Comparison of ENCODE assay signal across 9 cellular contexts in the genomic region with DNA sequence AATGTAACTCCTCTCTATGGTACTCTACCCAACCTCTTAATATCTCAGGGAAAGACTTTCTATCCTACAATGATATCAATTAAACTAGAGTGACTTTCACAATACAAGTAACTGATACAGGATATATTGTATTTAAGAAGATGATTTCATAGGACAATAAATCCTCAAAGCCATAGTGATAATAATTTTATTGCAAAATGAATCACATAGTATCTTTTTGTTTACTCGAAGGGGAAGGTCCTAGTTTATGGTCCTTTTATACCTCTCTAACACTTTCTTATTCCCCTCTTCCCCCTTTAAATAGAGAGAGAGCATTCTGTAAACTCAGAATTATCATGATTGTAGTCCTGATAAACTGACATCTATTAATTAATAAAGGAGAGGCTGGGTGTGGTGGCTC.
"Had no signal": no experiment of that assay in that cellular context is flagged by ENCODE, and none has a peak within 500 bp of the region (broad histone marks: within the 10 kb centered on the region; RNA-seq: fewer than 3 reads in every experiment).

No MANE protein-coding gene starts in this region.

- H3K4me3 ChIP-seq: GM23248, GM23338, HAP-1 had no signal

- H2AFZ ChIP-seq: GM23248, GM23338 had no signal

- H3K4me3 Mint-ChIP-seq: GM23338, H9, HFFc6 had no signal

- H3K9me3 ChIP-seq: HAP-1 had no signal

- H3K4me2 ChIP-seq: GM23338 had no signal

- DNase-seq: GM23248, GOT3, H7, H9, HCEC 1CT, HFFc6 had no signal

- H3K36me3 ChIP-seq: HAP-1 had no signal

- H3K27ac Mint-ChIP-seq: GM23338, H9, HFFc6 had no signal

- H3K9ac ChIP-seq: GM23248 had no signal

- H3K4me1 Mint-ChIP-seq: GM23338, H9 had no signal

- H3K27ac ChIP-seq: GM23248 had no signal

- ATAC-seq: GM23338, HCT116 had no signal

- H3K4me1 ChIP-seq: HAP-1 had no signal

- H3K9me3 Mint-ChIP-seq: GM23338, H9 had no signal
